Comparison of ENCODE assay signal across 8 cellular contexts in the genomic region with DNA sequence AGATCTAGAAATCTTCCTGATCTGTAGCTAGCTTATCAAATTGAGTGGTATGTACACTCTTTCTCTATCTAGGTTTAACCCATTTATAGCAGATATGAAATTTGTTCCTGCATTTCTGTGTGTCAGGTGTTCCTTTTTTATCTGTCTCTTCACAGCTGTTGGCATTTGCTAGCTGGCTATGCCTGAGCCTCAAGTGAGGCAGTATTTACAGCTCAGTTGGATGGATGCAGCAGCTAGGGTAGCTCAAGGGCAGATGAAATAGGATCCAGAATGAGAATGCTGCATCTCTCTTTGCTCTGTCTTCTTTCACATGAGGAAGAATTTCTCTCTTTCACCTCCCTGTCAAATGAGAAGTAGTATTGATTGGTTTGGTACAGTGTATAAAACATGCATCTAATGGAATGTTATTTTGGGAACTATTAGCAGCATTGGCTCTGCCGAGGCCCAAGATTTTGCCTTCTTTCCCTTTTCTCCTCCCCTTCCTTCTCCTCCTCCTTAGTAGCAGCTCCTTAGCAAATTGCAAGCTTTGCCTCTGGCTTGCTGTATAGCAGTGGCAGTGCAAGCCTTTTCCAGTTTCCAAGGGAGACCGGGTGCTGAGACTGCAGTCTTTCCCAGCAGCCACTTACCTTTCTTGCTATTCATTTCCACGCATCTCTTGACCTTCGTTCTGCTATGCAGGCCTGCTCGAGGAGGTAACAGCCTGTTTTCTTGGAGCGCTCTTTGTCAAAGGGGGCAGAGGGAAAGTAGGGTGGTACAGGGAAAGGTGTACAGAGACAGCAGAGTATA.
DNase-seq lines count a peak whose midpoint lies in the region; ATAC-seq and TF ChIP-seq lines count a peak whose summit lies in the region.
"Not testable (repeated sequence)": the region's sequence is repeated elsewhere in the genome, so short reads cannot be mapped to it uniquely, and the experiment has no call there.

No MANE protein-coding gene starts in this region.

- not testable (repeated sequence) for H3K9me3 Mint-ChIP-seq in stimulated activated naive CD8-positive, alpha-beta T cell treated with anti-CD3 and anti-CD28 coated beads, Interleukin-15, amount 100 ng/mL, for 72 hours

- not testable (repeated sequence) for H3K4me3 ChIP-seq in MM.1S (ENCODE audit: low read length); dorsolateral prefrontal cortex; heart left ventricle

- not testable (repeated sequence) for H3K27me3 Mint-ChIP-seq in stimulated activated naive CD8-positive, alpha-beta T cell treated with anti-CD3 and anti-CD28 coated beads, Interleukin-15, amount 100 ng/mL, for 72 hours

- not testable (repeated sequence) for TF ChIP-seq POLR2A in heart left ventricle (IDR thresholded peaks at IDR 0.05)

- H3K4me1 ChIP-seq in MM.1S (ENCODE audit: low read length) (peaks cover 47% of the 10 kb centered on the region), heart left ventricle (peaks cover 0 to 33% (median 8%) of the 10 kb centered on the region in 12 donors)

- not testable (repeated sequence) for H3K36me3 ChIP-seq in MM.1S (replicated peaks; ENCODE audit: insufficient read depth, low read length); heart left ventricle

- H3K4me1 Mint-ChIP-seq in stimulated activated naive CD8-positive, alpha-beta T cell treated with anti-CD3 and anti-CD28 coated beads, Interleukin-15, amount 100 ng/mL, for 72 hours, result not testable (repeated sequence)

- peak overlapping the region; percentile 38 for H3K4me2 ChIP-seq in MM.1S (ENCODE audit: low read depth, low read length)

- H3K27me3 ChIP-seq in MM.1S (replicated peaks; ENCODE audit: insufficient read depth, low read length); dorsolateral prefrontal cortex: not testable (repeated sequence)
- H3K27me3 ChIP-seq in heart left ventricle, result peaks cover 0 to 58% (median 0%) of the 10 kb centered on the region in 9 donors

- peak; percentile 67 to 77 (median 74) for ATAC-seq in heart left ventricle
- not testable (repeated sequence) for ATAC-seq in stimulated activated naive CD8-positive, alpha-beta T cell treated with anti-CD3 and anti-CD28 coated beads, Interleukin-15, amount 100 ng/mL, for 72 hours

- not testable (repeated sequence) for TF ChIP-seq CTCF in MM.1S (IDR thresholded peaks at IDR 0.05; ENCODE audit: low read length); dorsolateral prefrontal cortex (IDR thresholded peaks at IDR 0.05 in 54 of 56, conservative IDR thresholded peaks at IDR 0.05 in 2 of 56; ENCODE audit: low read depth in 1 of 56, partially characterized antibody in 56 of 56); heart left ventricle (IDR thresholded peaks at IDR 0.05)

- 0 out of 2 replicates have a peak overlapping the region, but pooled peaks have one; percentile 1 for H2AFZ ChIP-seq in MM.1S (ENCODE audit: low read length)

- not testable (repeated sequence) for H3K79me2 ChIP-seq in MM.1S (ENCODE audit: low read length)

- H3K27ac ChIP-seq in MM.1S (ENCODE audit: low read length), result peak overlapping the region; percentile 61; the same call in 1 of the 2 replicates
- peak overlapping the region; percentile 39 to 89 (median 78) for H3K27ac ChIP-seq in dorsolateral prefrontal cortex
- peak overlapping the region in 10 of 12 donors; percentile 31 to 82 (median 59) for H3K27ac ChIP-seq in heart left ventricle

- intact Hi-C loops in dorsolateral prefrontal cortex (cut with DNase I); posterior cingulate gyrus (cut with DNase I): not testable (repeated sequence)
- intact Hi-C loops in heart left ventricle (cut with DNase I), result loop anchor here in 1 of 10 donors (10.0 kb wide), 1 partner anchor 231 kb away; no protein-coding TSS in a partner anchor

- H3K27ac Mint-ChIP-seq in stimulated activated naive CD8-positive, alpha-beta T cell treated with anti-CD3 and anti-CD28 coated beads, Interleukin-15, amount 100 ng/mL, for 72 hours, result peak overlapping the region; percentile 4 to 5

- peak overlapping the region; percentile 29; the same call in 1 of the 2 replicates for H3K9ac ChIP-seq in MM.1S (ENCODE audit: low read length)

- H4K20me1 ChIP-seq in MM.1S (ENCODE audit: insufficient read depth, low read length), result not testable (repeated sequence)

- peaks cover 21% of the 10 kb centered on the region for H3F3A ChIP-seq in MM.1S (ENCODE audit: insufficient read depth, low read length)

- not testable (repeated sequence) for H3K9me3 ChIP-seq in MM.1S (replicated peaks; ENCODE audit: insufficient read depth, low read length); heart left ventricle

- WGBS in heart left ventricle, 4 donors, result 53 to 71% (median 62%) methylated on average over 6 of the region's 6 CpGs

- not testable (repeated sequence) for H3K4me3 Mint-ChIP-seq in stimulated activated naive CD8-positive, alpha-beta T cell treated with anti-CD3 and anti-CD28 coated beads, Interleukin-15, amount 100 ng/mL, for 72 hours

- DNase-seq in DMS79 treated with DMSO at 0.1 percent for 48 hours (lab: John Stamatoyannopoulos, UW) (peak; percentile 42), MM.1S (peak; percentile 47), RPMI8226 (peak; percentile 56), dorsolateral prefrontal cortex (peak in 3 of 10 donors; percentile 23 to 39 (median 38)), islet precursor cell (peak; percentile 53), posterior cingulate gyrus (peak in 6 of 10 donors; percentile 14 to 87 (median 55))
- not testable (repeated sequence) for DNase-seq in heart left ventricle; stimulated activated naive CD8-positive, alpha-beta T cell treated with anti-CD3 and anti-CD28 coated beads, Interleukin-15, amount 100 ng/mL, for 72 hours

- not testable (repeated sequence) for H3K9me2 ChIP-seq in MM.1S (replicated peaks; ENCODE audit: insufficient read depth, low read length)
